8 cellular contexts compared by ENCODE assay signal in genomic region chr11:63682045-63682915, GRCh38.
A peak's percentile ranks its signal among the peaks of the same experiment; 100 is the strongest.
DNase-seq lines count a peak whose midpoint lies in the region; ATAC-seq lines count a peak whose summit lies in the region.

No MANE protein-coding gene starts in this region.

- H3K4me3 ChIP-seq in iPS-18a (ENCODE audit: low read length) (peak overlapping the region; percentile 87), skeletal muscle cell (ENCODE audit: low read depth, low read length) (peak overlapping the region; percentile 99)

- peak overlapping the region; percentile 86 for H3K9ac ChIP-seq in iPS-18a (ENCODE audit: low read length)

- H3K4me1 ChIP-seq in iPS-18a (ENCODE audit: control insufficient read depth, low read depth, low read length), result peaks cover 16% of the 10 kb centered on the region

- DNase-seq in D341Med (ENCODE audit: low spot score), result peak; percentile 60
- DNase-seq in HCEC 1CT, result peak; percentile 30
- peak; percentile 72 for DNase-seq in NCI-H69 (lab: John Stamatoyannopoulos, UW)
- peak; percentile 41 for DNase-seq in astrocyte of the hippocampus (ENCODE audit: low read depth, low spot score)
- DNase-seq in skeletal muscle cell (ENCODE audit: low read depth), result no peak
- no peak for DNase-seq in NCI-H226

- H3K9me3 ChIP-seq in iPS-18a (ENCODE audit: control insufficient read depth, low read depth, low read length), result no peaks in the 10 kb centered on the region

- no peaks in the 10 kb centered on the region for H3K27me3 ChIP-seq in iPS-18a (ENCODE audit: control insufficient read depth, insufficient read depth, low read length)

- H3K27ac ChIP-seq in iPS-18a (ENCODE audit: low read length), result peak overlapping the region; percentile 67

- no peak for ATAC-seq in GM18502 (IDR thresholded peaks at IDR 0.05; ENCODE audit: poor library complexity, unreplicated experiment)

- no peaks in the 10 kb centered on the region for H3K36me3 ChIP-seq in iPS-18a (ENCODE audit: control insufficient read depth, low read depth, low read length)

Comparison
In these comparisons a context has a peak if more than half of its experiments do, and no peak if none do; other contexts are left out.
1. DNase-seq: peak in D341Med (single experiment), HCEC 1CT (single experiment), NCI-H69 (single experiment) and astrocyte of the hippocampus (single experiment); none in skeletal muscle cell (single experiment) and NCI-H226 (single experiment).